In the genomic region with DNA sequence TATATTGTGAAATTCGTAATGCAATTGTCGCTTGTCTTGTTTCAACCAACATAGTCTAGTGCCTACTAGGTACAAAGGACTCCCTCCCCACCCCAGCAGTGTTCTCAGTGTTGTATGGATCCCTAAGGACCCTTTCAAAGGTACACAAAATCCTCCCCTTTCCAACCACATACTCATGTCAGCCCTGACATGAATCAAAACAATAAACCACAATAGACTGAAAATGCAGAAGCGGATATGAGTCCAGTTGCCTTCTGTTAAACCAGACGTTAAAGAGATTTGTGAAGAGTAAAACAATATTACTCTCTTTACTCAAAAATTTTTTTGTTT, we compare ENCODE assay signal across 13 cellular contexts.
DNase-seq lines count a peak whose midpoint lies in the region; ATAC-seq and TF ChIP-seq lines count a peak whose summit lies in the region.
"Had no signal": no experiment of that assay in that cellular context is flagged by ENCODE, and none has a peak within 500 bp of the region (broad histone marks: within the 10 kb centered on the region; RNA-seq: fewer than 3 reads in every experiment).

No MANE protein-coding gene starts in this region.

- no peaks in the 10 kb centered on the region for H4K20me1 ChIP-seq in hepatocyte (ENCODE audit: insufficient read depth, poor library complexity, severe bottlenecking)

- H3K79me2 ChIP-seq in hepatocyte = peaks cover 28% of the 10 kb centered on the region

- DNase-seq in hepatocyte (ENCODE audit: low spot score) (no peak), NCI-H1694 treated with DMSO at 0.1 percent for 48 hours (lab: John Stamatoyannopoulos, UW) (no peak), GF-D8 (lab: John Stamatoyannopoulos, UW) (no peak), putamen (ENCODE audit: low spot score) (no peak), mucosa of gallbladder (ENCODE audit: low spot score) (no peak)
- DNase-seq: activated effector memory CD4-positive, alpha-beta T cell treated with anti-CD3 and anti-CD28 coated beads, Interleukin-2, amount 50 U/mL, for 16 hours; Calu3; colonic mucosa; glutamatergic neuron; stimulated activated CD4-positive, alpha-beta T cell treated with anti-CD3 and anti-CD28 coated beads, Interleukin-12 subunit alpha, Interleukin-12 subunit beta, amount 100 ng/mL, for 4 hours had no signal

- no peaks in the 10 kb centered on the region for H3K9me3 ChIP-seq in hepatocyte (ENCODE audit: low read depth)
- H3K9me3 ChIP-seq: colonic mucosa had no signal

- H3K4me3 ChIP-seq in hepatocyte = no peak overlapping the region
- H3K4me3 ChIP-seq: colonic mucosa had no signal

- WGBS in hepatocyte (ENCODE audit: low lambda C conversion rate, missing lambda C conversion rate) = 98% methylated on average over 4 of the region's 4 CpGs

- TF ChIP-seq CTCF in hepatocyte (IDR thresholded peaks at IDR 0.05; ENCODE audit: poor library complexity) = no peak

- peak overlapping the region; percentile 50 for H3K27ac ChIP-seq in hepatocyte

- H3K36me3 ChIP-seq in hepatocyte (replicated peaks; ENCODE audit: insufficient read depth, low read depth) = no peaks in the 10 kb centered on the region
- H3K36me3 ChIP-seq: colonic mucosa had no signal

- ATAC-seq in GM18870 (IDR thresholded peaks at IDR 0.05; ENCODE audit: unreplicated experiment) (peak; percentile 97), GM21515 (IDR thresholded peaks at IDR 0.05; ENCODE audit: unreplicated experiment) (peak; percentile 92), HG03097 (IDR thresholded peaks at IDR 0.05; ENCODE audit: low FRiP score, unreplicated experiment) (peak; percentile 96)

- no peak overlapping the region for H2AFZ ChIP-seq in hepatocyte

- H3K9me2 ChIP-seq in hepatocyte (replicated peaks; ENCODE audit: insufficient read depth) = no peaks in the 10 kb centered on the region

- H3K4me1 ChIP-seq in hepatocyte (ENCODE audit: insufficient read depth) = peaks cover 12% of the 10 kb centered on the region
- H3K4me1 ChIP-seq: colonic mucosa had no signal

- H3K4me2 ChIP-seq in hepatocyte = no peak overlapping the region

- H3K27me3 ChIP-seq in hepatocyte = no peaks in the 10 kb centered on the region
- H3K27me3 ChIP-seq: colonic mucosa had no signal
